In the genomic region with DNA sequence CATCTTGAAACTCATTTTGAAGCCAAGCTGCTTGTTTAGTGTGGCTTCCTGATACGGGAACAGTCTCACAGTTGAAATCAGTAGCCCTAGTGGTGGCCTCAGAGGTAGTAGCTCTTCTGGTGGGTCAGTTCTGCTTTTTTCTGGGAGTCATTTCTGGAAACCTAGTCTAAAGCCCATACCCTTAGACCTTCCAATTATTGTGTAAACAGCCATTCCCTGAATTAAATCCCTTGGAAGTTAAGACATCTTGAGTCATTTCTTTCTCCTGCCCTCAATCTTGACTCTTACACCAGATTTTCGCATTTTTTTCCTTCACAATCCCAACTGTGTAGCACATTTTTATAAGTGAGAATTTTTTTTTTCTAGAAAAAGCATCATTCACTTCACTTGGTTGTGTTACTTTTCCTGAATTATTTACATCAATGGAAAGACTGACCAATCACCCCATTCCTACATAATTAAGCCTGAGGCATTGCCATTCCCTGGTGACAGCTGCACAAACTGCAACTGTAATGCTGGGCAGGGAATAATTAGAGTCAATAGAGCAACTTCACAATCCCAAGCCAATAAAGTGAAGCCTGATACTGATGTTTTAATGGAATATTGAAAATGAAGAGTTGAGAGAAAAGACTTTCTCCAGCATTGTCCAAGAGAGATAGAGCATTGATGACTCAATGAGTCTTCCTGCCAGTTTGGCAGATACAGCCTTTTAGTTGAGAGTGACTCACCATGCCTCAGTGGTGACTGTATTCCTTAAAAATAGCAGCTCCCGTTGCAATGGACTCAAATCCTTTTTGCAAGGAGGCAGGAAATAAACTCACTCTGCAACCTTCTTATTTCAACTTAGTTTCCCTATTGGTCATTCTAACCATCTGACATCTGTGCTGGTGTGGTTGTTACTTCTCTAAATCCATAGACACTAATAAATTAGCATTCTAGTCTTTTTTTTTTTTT, we compare ENCODE assay signal across 1 cellular context.
TF ChIP-seq lines count a peak whose summit lies in the region.

No MANE protein-coding gene starts in this region.

TF ChIP-seq in GM12878, 131 proteins besides CTCF, POLR2A, EP300 and RAD21:
- TF ChIP-seq LARP7 (IDR thresholded peaks at IDR 0.05), result no peak
- TF ChIP-seq, protein P1, sequence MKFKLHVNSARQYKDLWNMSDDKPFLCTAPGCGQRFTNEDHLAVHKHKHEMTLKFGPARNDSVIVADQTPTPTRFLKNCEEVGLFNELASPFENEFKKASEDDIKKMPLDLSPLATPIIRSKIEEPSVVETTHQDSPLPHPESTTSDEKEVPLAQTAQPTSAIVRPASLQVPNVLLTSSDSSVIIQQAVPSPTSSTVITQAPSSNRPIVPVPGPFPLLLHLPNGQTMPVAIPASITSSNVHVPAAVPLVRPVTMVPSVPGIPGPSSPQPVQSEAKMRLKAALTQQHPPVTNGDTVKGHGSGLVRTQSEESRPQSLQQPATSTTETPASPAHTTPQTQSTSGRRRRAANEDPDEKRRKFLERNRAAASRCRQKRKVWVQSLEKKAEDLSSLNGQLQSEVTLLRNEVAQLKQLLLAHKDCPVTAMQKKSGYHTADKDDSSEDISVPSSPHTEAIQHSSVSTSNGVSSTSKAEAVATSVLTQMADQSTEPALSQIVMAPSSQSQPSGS (IDR thresholded peaks at IDR 0.05; ENCODE audit: low read length), result no peak
- no peak for TF ChIP-seq TBL1XR1 (IDR thresholded peaks at IDR 0.05; ENCODE audit: low read depth, low read length)
- TF ChIP-seq SMARCA5 (IDR thresholded peaks at IDR 0.05), result no peak
- TF ChIP-seq ZNF622 (IDR thresholded peaks at IDR 0.05), result no peak
- peak; percentile 86 for TF ChIP-seq SPI1 (IDR thresholded peaks at IDR 0.05; ENCODE audit: borderline replicate concordance, insufficient read depth, low read depth, low read length)
- no peak for TF ChIP-seq SREBF2 (IDR thresholded peaks at IDR 0.05; ENCODE audit: low read length)
- TF ChIP-seq NFYA (IDR thresholded peaks at IDR 0.05; ENCODE audit: borderline replicate concordance, low read depth, low read length), result no peak
- TF ChIP-seq, protein P2, sequence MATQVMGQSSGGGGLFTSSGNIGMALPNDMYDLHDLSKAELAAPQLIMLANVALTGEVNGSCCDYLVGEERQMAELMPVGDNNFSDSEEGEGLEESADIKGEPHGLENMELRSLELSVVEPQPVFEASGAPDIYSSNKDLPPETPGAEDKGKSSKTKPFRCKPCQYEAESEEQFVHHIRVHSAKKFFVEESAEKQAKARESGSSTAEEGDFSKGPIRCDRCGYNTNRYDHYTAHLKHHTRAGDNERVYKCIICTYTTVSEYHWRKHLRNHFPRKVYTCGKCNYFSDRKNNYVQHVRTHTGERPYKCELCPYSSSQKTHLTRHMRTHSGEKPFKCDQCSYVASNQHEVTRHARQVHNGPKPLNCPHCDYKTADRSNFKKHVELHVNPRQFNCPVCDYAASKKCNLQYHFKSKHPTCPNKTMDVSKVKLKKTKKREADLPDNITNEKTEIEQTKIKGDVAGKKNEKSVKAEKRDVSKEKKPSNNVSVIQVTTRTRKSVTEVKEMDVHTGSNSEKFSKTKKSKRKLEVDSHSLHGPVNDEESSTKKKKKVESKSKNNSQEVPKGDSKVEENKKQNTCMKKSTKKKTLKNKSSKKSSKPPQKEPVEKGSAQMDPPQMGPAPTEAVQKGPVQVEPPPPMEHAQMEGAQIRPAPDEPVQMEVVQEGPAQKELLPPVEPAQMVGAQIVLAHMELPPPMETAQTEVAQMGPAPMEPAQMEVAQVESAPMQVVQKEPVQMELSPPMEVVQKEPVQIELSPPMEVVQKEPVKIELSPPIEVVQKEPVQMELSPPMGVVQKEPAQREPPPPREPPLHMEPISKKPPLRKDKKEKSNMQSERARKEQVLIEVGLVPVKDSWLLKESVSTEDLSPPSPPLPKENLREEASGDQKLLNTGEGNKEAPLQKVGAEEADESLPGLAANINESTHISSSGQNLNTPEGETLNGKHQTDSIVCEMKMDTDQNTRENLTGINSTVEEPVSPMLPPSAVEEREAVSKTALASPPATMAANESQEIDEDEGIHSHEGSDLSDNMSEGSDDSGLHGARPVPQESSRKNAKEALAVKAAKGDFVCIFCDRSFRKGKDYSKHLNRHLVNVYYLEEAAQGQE (IDR thresholded peaks at IDR 0.05; ENCODE audit: low read depth, low read length), result no peak
- TF ChIP-seq, protein P3, sequence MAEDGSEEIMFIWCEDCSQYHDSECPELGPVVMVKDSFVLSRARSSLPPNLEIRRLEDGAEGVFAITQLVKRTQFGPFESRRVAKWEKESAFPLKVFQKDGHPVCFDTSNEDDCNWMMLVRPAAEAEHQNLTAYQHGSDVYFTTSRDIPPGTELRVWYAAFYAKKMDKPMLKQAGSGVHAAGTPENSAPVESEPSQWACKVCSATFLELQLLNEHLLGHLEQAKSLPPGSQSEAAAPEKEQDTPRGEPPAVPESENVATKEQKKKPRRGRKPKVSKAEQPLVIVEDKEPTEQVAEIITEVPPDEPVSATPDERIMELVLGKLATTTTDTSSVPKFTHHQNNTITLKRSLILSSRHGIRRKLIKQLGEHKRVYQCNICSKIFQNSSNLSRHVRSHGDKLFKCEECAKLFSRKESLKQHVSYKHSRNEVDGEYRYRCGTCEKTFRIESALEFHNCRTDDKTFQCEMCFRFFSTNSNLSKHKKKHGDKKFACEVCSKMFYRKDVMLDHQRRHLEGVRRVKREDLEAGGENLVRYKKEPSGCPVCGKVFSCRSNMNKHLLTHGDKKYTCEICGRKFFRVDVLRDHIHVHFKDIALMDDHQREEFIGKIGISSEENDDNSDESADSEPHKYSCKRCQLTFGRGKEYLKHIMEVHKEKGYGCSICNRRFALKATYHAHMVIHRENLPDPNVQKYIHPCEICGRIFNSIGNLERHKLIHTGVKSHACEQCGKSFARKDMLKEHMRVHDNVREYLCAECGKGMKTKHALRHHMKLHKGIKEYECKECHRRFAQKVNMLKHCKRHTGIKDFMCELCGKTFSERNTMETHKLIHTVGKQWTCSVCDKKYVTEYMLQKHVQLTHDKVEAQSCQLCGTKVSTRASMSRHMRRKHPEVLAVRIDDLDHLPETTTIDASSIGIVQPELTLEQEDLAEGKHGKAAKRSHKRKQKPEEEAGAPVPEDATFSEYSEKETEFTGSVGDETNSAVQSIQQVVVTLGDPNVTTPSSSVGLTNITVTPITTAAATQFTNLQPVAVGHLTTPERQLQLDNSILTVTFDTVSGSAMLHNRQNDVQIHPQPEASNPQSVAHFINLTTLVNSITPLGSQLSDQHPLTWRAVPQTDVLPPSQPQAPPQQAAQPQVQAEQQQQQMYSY (CRISPR knock-in tag; IDR thresholded peaks at IDR 0.05), result no peak
- no peak for TF ChIP-seq FOXK2 (IDR thresholded peaks at IDR 0.05)
- no peak for TF ChIP-seq WRNIP1 (IDR thresholded peaks at IDR 0.05; ENCODE audit: borderline replicate concordance, low read depth, low read length)
- TF ChIP-seq IRF4 (IDR thresholded peaks at IDR 0.05; ENCODE audit: low read depth, low read length), result peak; percentile 68; the same call in 1 of the 2 replicates
- no peak for TF ChIP-seq RBBP5 (conservative IDR thresholded peaks at IDR 0.05)
- no peak for TF ChIP-seq ZBED1 (IDR thresholded peaks at IDR 0.05; ENCODE audit: borderline replicate concordance)
- TF ChIP-seq, protein P4, sequence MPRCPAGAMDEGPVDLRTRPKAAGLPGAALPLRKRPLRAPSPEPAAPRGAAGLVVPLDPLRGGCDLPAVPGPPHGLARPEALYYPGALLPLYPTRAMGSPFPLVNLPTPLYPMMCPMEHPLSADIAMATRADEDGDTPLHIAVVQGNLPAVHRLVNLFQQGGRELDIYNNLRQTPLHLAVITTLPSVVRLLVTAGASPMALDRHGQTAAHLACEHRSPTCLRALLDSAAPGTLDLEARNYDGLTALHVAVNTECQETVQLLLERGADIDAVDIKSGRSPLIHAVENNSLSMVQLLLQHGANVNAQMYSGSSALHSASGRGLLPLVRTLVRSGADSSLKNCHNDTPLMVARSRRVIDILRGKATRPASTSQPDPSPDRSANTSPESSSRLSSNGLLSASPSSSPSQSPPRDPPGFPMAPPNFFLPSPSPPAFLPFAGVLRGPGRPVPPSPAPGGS (IDR thresholded peaks at IDR 0.05; ENCODE audit: borderline replicate concordance, insufficient read depth, low read depth, low read length, poor library complexity, severe bottlenecking), result peak; percentile 41
- TF ChIP-seq SMAD5 (IDR thresholded peaks at IDR 0.05; ENCODE audit: low read depth), result no peak
- TF ChIP-seq BACH1 (IDR thresholded peaks at IDR 0.05; ENCODE audit: borderline replicate concordance), result no peak
